8 cellular contexts compared by ENCODE assay signal in the genomic region with DNA sequence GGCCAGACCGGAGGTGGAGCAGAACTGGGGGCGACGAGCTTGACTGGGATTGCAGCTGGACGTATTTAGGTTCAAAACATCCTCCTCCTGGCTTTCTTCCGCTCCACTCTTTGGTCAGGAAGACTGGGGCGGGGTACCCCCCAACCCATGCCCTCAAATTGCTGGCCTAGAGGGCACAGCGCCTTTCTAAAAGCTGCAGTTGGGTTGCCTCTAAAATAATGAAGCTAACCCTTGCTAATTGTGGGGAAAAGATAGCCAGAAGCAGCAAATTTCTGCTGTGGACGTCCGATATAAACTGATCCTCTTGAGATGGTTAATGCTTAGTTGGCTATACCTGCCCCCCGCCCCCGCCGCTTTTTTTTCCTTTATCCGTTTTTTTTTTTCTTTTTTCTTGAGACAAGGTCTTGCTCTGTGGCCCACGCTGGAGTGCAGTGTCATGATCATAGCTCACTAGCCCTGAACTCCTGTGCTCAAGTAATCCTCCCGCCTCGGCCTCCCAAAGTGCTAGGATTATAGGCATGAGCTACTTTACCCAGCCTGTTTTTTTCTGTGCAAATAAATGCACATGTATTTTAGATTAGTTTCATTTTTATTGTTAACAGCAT. TPM values are rescaled to one million over a fixed set of nuclear protein-coding genes. Genes with fewer than 3 reads are reported as not detected.
DNase-seq lines count a peak whose midpoint lies in the region; TF ChIP-seq lines count a peak whose summit lies in the region.

No MANE protein-coding gene starts in this region.

- H3K9me3 Mint-ChIP-seq in activated CD4-positive, alpha-beta T cell treated with anti-CD3 and anti-CD28 coated beads, Interleukin-2, amount 10 ng/mL, durations not matched to agents 7 days and 5 days: no peaks in the 10 kb centered on the region
- H3K9me3 Mint-ChIP-seq in glutamatergic neuron (ENCODE audit: unreplicated experiment): no peaks in the 10 kb centered on the region

- peak overlapping the region; percentile 96 for H3K27ac Mint-ChIP-seq in activated CD4-positive, alpha-beta T cell treated with anti-CD3 and anti-CD28 coated beads, Interleukin-2, amount 10 ng/mL, durations not matched to agents 7 days and 5 days
- peak overlapping the region; percentile 69 for H3K27ac Mint-ChIP-seq in glutamatergic neuron (ENCODE audit: unreplicated experiment)

- POLR2A ChIA-PET in activated CD4-positive, alpha-beta T cell treated with anti-CD3 and anti-CD28 coated beads, Interleukin-2, amount 10 ng/mL, durations not matched to agents 7 days and 5 days (lab: Charles Lee): no interaction called here

- peaks cover 43% of the 10 kb centered on the region for H3K4me1 Mint-ChIP-seq in activated CD4-positive, alpha-beta T cell treated with anti-CD3 and anti-CD28 coated beads, Interleukin-2, amount 10 ng/mL, durations not matched to agents 7 days and 5 days
- H3K4me1 Mint-ChIP-seq in glutamatergic neuron (ENCODE audit: low read depth, unreplicated experiment): peaks cover 10% of the 10 kb centered on the region

- H3K4me3 ChIP-seq in WI38 (ENCODE audit: low read depth, low read length) (peak overlapping the region; percentile 75), skin epidermis (peak overlapping the region; percentile 71 to 99 (median 86))

- peaks cover 37% of the 10 kb centered on the region for H3K36me3 Mint-ChIP-seq in activated CD4-positive, alpha-beta T cell treated with anti-CD3 and anti-CD28 coated beads, Interleukin-2, amount 10 ng/mL, durations not matched to agents 7 days and 5 days (ENCODE audit: low read depth)
- H3K36me3 Mint-ChIP-seq in glutamatergic neuron (ENCODE audit: unreplicated experiment): no peaks in the 10 kb centered on the region

- CTCF ChIA-PET in activated CD4-positive, alpha-beta T cell treated with anti-CD3 and anti-CD28 coated beads, Interleukin-2, amount 10 ng/mL, durations not matched to agents 7 days and 5 days (lab: Charles Lee): interaction anchor here (1.0 kb wide), 1 partner anchor 84 kb away, joined by 3 read pairs; no protein-coding TSS in a partner anchor

- H3K27me3 Mint-ChIP-seq in activated CD4-positive, alpha-beta T cell treated with anti-CD3 and anti-CD28 coated beads, Interleukin-2, amount 10 ng/mL, durations not matched to agents 7 days and 5 days: no peaks in the 10 kb centered on the region
- H3K27me3 Mint-ChIP-seq in glutamatergic neuron (ENCODE audit: unreplicated experiment): peaks cover 4% of the 10 kb centered on the region

- peak overlapping the region; percentile 78 to 98 (median 91) for H3K27ac ChIP-seq in skin epidermis

- no peak for DNase-seq in activated CD4-positive, alpha-beta T cell treated with anti-CD3 and anti-CD28 coated beads, Interleukin-2, amount 10 ng/mL, durations not matched to agents 7 days and 5 days
- DNase-seq in activated CD4-positive, alpha-beta T cell treated with anti-CD3 and anti-CD28 coated beads for 1 hour: no peak
- DNase-seq in glutamatergic neuron (no peak), SHP77 treated with DMSO at 0.1 percent for 48 hours (lab: John Stamatoyannopoulos, UW) (no peak), dedifferentiated amniotic fluid mesenchymal stem cell (ENCODE audit: extremely low spot score) (no peak), inferior parietal cortex (ENCODE audit: extremely low spot score) (no peak)

- TF ChIP-seq CTCF in WI38 (IDR thresholded peaks at IDR 0.05; ENCODE audit: low read depth, low read length) (no peak), glutamatergic neuron (IDR thresholded peaks at IDR 0.05; ENCODE audit: partially characterized antibody, unreplicated experiment) (no peak)

- peak overlapping the region; percentile 94 for H3K4me3 Mint-ChIP-seq in activated CD4-positive, alpha-beta T cell treated with anti-CD3 and anti-CD28 coated beads, Interleukin-2, amount 10 ng/mL, durations not matched to agents 7 days and 5 days
- H3K4me3 Mint-ChIP-seq in glutamatergic neuron (ENCODE audit: unreplicated experiment): peak overlapping the region; percentile 87

RNA-seq across cellular contexts. Expression of a gene that starts 0.8 kb away (rescaled TPM):
- 10 to 100 TPM; 57.9 to 62.2 TPM for total RNA-seq in activated CD4-positive, alpha-beta T cell treated with anti-CD3 and anti-CD28 coated beads, Interleukin-2, amount 10 ng/mL, durations not matched to agents 7 days and 5 days
- 50.7 TPM for total RNA-seq in glutamatergic neuron (ENCODE audit: unreplicated experiment)

RNA-seq across cellular contexts. Expression of a gene that starts 29.2 kb away (rescaled TPM):
- total RNA-seq in activated CD4-positive, alpha-beta T cell treated with anti-CD3 and anti-CD28 coated beads, Interleukin-2, amount 10 ng/mL, durations not matched to agents 7 days and 5 days: 10 to 100 TPM; 40.6 to 43.1 TPM
- total RNA-seq in glutamatergic neuron (ENCODE audit: unreplicated experiment): 31.9 TPM

RNA-seq across cellular contexts. Expression of a gene that starts 46.8 kb away (rescaled TPM):
- total RNA-seq in activated CD4-positive, alpha-beta T cell treated with anti-CD3 and anti-CD28 coated beads, Interleukin-2, amount 10 ng/mL, durations not matched to agents 7 days and 5 days: 1 to 10 TPM; 3.1 to 3.9 TPM
- total RNA-seq in glutamatergic neuron (ENCODE audit: unreplicated experiment): 5.0 TPM

RNA-seq across cellular contexts. Expression of a gene that starts 47.0 kb away (rescaled TPM):
- not detected for total RNA-seq in activated CD4-positive, alpha-beta T cell treated with anti-CD3 and anti-CD28 coated beads, Interleukin-2, amount 10 ng/mL, durations not matched to agents 7 days and 5 days
- not detected for total RNA-seq in glutamatergic neuron (ENCODE audit: unreplicated experiment)
